ENCODE assay signal across 11 cellular contexts in the genomic region with DNA sequence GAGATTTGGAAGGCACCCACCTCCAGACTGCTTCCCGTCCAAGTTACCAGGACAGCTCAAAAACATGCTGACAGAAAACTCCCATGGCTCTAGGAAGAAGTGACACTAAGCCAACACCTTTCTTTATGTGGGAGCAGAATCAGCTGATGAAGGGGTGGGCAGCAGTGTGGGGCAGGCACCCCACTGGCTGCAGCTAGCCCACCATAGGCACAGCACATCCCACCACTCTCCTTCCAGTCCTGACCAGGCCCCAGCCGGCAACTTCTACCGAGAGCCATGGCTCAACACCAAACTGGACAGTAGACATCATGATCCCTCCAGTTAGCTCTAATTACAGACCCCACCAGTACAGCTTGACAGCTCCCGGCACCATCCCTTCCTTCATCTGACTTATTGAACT. TPM values are rescaled to one million over a fixed set of nuclear protein-coding genes. Genes with fewer than 3 reads are reported as not detected.
DNase-seq lines count a peak whose midpoint lies in the region; ATAC-seq and TF ChIP-seq lines count a peak whose summit lies in the region.
"Had no signal": no experiment of that assay in that cellular context is flagged by ENCODE, and none has a peak within 500 bp of the region (broad histone marks: within the 10 kb centered on the region; RNA-seq: fewer than 3 reads in every experiment).

No MANE protein-coding gene starts in this region.

- no peaks in the 10 kb centered on the region for H3K27me3 ChIP-seq in heart right ventricle
- H3K27me3 ChIP-seq: Peyer's patch had no signal

- in situ Hi-C loops in GM13977 (cut with MboI; ENCODE audit: low pct_unique_long_range_greater_than_20kb, low sequenced_read_pairs, unreplicated experiment) = no loop called here

- no peak overlapping the region for H3K4me3 ChIP-seq in heart right ventricle
- H3K4me3 ChIP-seq: Peyer's patch had no signal

- DNase-seq in activated CD4-positive, alpha-beta T cell treated with anti-CD3 and anti-CD28 coated beads, Interleukin-2, amount 10 ng/mL, durations not matched to agents 24 days and 14 days = peak; percentile 48
- no peak for DNase-seq in activated CD4-positive, alpha-beta T cell treated with anti-CD3 and anti-CD28 coated beads for 48 hours
- DNase-seq in activated CD8-positive, alpha-beta T cell treated with anti-CD3 and anti-CD28 coated beads, Interleukin-2, amount 10 ng/mL, durations not matched to agents 7 days and 5 days = peak; percentile 11
- DNase-seq in heart right ventricle (no peak), GM13977 (ENCODE audit: low spot score) (no peak)
- peak in 1 of 2 donors; percentile 45 for DNase-seq in stimulated activated effector memory CD8-positive, alpha-beta T cell treated with anti-CD3 and anti-CD28 coated beads, Interleukin-12 subunit alpha, Interleukin-12 subunit beta, amount 100 ng/mL, for 72 hours (ENCODE audit: low spot score in 2 of 2)
- DNase-seq: activated naive CD4-positive, alpha-beta T cell; effector memory CD4-positive, alpha-beta T cell; Peyer's patch had no signal

- peaks cover 70% of the 10 kb centered on the region for H3K36me3 Mint-ChIP-seq in activated CD4-positive, alpha-beta T cell treated with anti-CD3 and anti-CD28 coated beads, Interleukin-2, amount 10 ng/mL, durations not matched to agents 24 days and 14 days (ENCODE audit: low read depth)
- H3K36me3 Mint-ChIP-seq in activated CD8-positive, alpha-beta T cell treated with anti-CD3 and anti-CD28 coated beads, Interleukin-2, amount 10 ng/mL, durations not matched to agents 7 days and 5 days (ENCODE audit: low read depth) = peaks cover 73% of the 10 kb centered on the region
- peaks cover 86% of the 10 kb centered on the region for H3K36me3 Mint-ChIP-seq in stimulated activated effector memory CD8-positive, alpha-beta T cell treated with anti-CD3 and anti-CD28 coated beads, Interleukin-12 subunit alpha, Interleukin-12 subunit beta, amount 100 ng/mL, for 72 hours

- no peaks in the 10 kb centered on the region for H3K9me3 Mint-ChIP-seq in activated CD4-positive, alpha-beta T cell treated with anti-CD3 and anti-CD28 coated beads, Interleukin-2, amount 10 ng/mL, durations not matched to agents 24 days and 14 days
- H3K9me3 Mint-ChIP-seq in activated CD8-positive, alpha-beta T cell treated with anti-CD3 and anti-CD28 coated beads, Interleukin-2, amount 10 ng/mL, durations not matched to agents 7 days and 5 days (ENCODE audit: insufficient read depth) = no peaks in the 10 kb centered on the region
- H3K9me3 Mint-ChIP-seq in stimulated activated effector memory CD8-positive, alpha-beta T cell treated with anti-CD3 and anti-CD28 coated beads, Interleukin-12 subunit alpha, Interleukin-12 subunit beta, amount 100 ng/mL, for 72 hours = no peaks in the 10 kb centered on the region

- peaks cover 23 to 86% (median 70%) of the 10 kb centered on the region in 9 donors for H3K4me1 ChIP-seq in heart right ventricle

- CTCF ChIA-PET in activated CD8-positive, alpha-beta T cell treated with anti-CD3 and anti-CD28 coated beads, Interleukin-2, amount 10 ng/mL, durations not matched to agents 7 days and 5 days (lab: Charles Lee) = interaction anchor here (1.0 to 28.2 kb wide), 13 partner anchors 8 to 362 kb away, joined by 3 to 1088 read pairs (median 7); partner anchors contain the start of gene SH2B3

- H3K9me3 ChIP-seq in heart right ventricle = no peaks in the 10 kb centered on the region
- H3K9me3 ChIP-seq: Peyer's patch had no signal

- H3K27ac ChIP-seq in heart right ventricle = peak overlapping the region in 9 of 10 donors; percentile 28 to 93 (median 79)

- intact Hi-C loops in activated CD4-positive, alpha-beta T cell treated with anti-CD3 and anti-CD28 coated beads, Interleukin-2, amount 10 ng/mL, durations not matched to agents 24 days and 14 days (cut with micrococcal nuclease) = loop anchor here (1.0 to 2.0 kb wide), 3 partner anchors 47 to 78 kb away; no protein-coding TSS in a partner anchor
- intact Hi-C loops in heart right ventricle (cut with DNase I) = loop anchor here in 8 of 10 donors (1.0 to 10.0 kb wide), 7 partner anchors 46 to 118 kb away; partner anchors contain the start of gene SH2B3 (in 4 of the 8)

- H3K4me1 Mint-ChIP-seq in activated CD4-positive, alpha-beta T cell treated with anti-CD3 and anti-CD28 coated beads, Interleukin-2, amount 10 ng/mL, durations not matched to agents 24 days and 14 days = peaks cover 51% of the 10 kb centered on the region
- H3K4me1 Mint-ChIP-seq in activated CD8-positive, alpha-beta T cell treated with anti-CD3 and anti-CD28 coated beads, Interleukin-2, amount 10 ng/mL, durations not matched to agents 7 days and 5 days (ENCODE audit: low read depth) = peaks cover 63% of the 10 kb centered on the region
- peaks cover 64% of the 10 kb centered on the region for H3K4me1 Mint-ChIP-seq in stimulated activated effector memory CD8-positive, alpha-beta T cell treated with anti-CD3 and anti-CD28 coated beads, Interleukin-12 subunit alpha, Interleukin-12 subunit beta, amount 100 ng/mL, for 72 hours

- H3K27me3 Mint-ChIP-seq in activated CD4-positive, alpha-beta T cell treated with anti-CD3 and anti-CD28 coated beads, Interleukin-2, amount 10 ng/mL, durations not matched to agents 24 days and 14 days = no peaks in the 10 kb centered on the region
- H3K27me3 Mint-ChIP-seq in activated CD8-positive, alpha-beta T cell treated with anti-CD3 and anti-CD28 coated beads, Interleukin-2, amount 10 ng/mL, durations not matched to agents 7 days and 5 days (ENCODE audit: low read depth) = no peaks in the 10 kb centered on the region

- peak overlapping the region; percentile 18 for H3K4me3 Mint-ChIP-seq in activated CD4-positive, alpha-beta T cell treated with anti-CD3 and anti-CD28 coated beads, Interleukin-2, amount 10 ng/mL, durations not matched to agents 24 days and 14 days
- H3K4me3 Mint-ChIP-seq in activated CD8-positive, alpha-beta T cell treated with anti-CD3 and anti-CD28 coated beads, Interleukin-2, amount 10 ng/mL, durations not matched to agents 7 days and 5 days = no peak overlapping the region
- H3K4me3 Mint-ChIP-seq in stimulated activated effector memory CD8-positive, alpha-beta T cell treated with anti-CD3 and anti-CD28 coated beads, Interleukin-12 subunit alpha, Interleukin-12 subunit beta, amount 100 ng/mL, for 72 hours = no peak overlapping the region

- no peak for TF ChIP-seq CTCF in heart right ventricle (IDR thresholded peaks at IDR 0.05)
- no peak for TF ChIP-seq CTCF in GM13977 (IDR thresholded peaks at IDR 0.05; ENCODE audit: extremely low read depth, insufficient read depth, missing control alignments)

- H3K36me3 ChIP-seq in heart right ventricle = peaks cover 0 to 99% (median 35%) of the 10 kb centered on the region in 9 donors

- POLR2A ChIA-PET in activated CD8-positive, alpha-beta T cell treated with anti-CD3 and anti-CD28 coated beads, Interleukin-2, amount 10 ng/mL, durations not matched to agents 7 days and 5 days (lab: Charles Lee) = interaction anchor here (0.9 to 1.3 kb wide), 3 partner anchors 11 to 52 kb away, joined by 3 to 5 read pairs (median 4); no protein-coding TSS in a partner anchor

- ATAC-seq in activated CD8-positive, alpha-beta T cell treated with anti-CD3 and anti-CD28 coated beads, Interleukin-2, amount 10 ng/mL, durations not matched to agents 7 days and 5 days = no peak
- peak in 4 of 8 donors; percentile 2 to 18 (median 6) for ATAC-seq in heart right ventricle
- no peak for ATAC-seq in stimulated activated effector memory CD8-positive, alpha-beta T cell treated with anti-CD3 and anti-CD28 coated beads, Interleukin-12 subunit alpha, Interleukin-12 subunit beta, amount 100 ng/mL, for 72 hours
- no peak for ATAC-seq in GM18511 (IDR thresholded peaks at IDR 0.05; ENCODE audit: unreplicated experiment)
- ATAC-seq in HG03039 (IDR thresholded peaks at IDR 0.05; ENCODE audit: unreplicated experiment) = no peak

- 59 to 60% methylated on average over 4 of the region's 4 CpGs for WGBS in heart right ventricle, 2 donors

- H3K27ac Mint-ChIP-seq in activated CD4-positive, alpha-beta T cell treated with anti-CD3 and anti-CD28 coated beads, Interleukin-2, amount 10 ng/mL, durations not matched to agents 24 days and 14 days = peak overlapping the region; percentile 66
- H3K27ac Mint-ChIP-seq in activated CD8-positive, alpha-beta T cell treated with anti-CD3 and anti-CD28 coated beads, Interleukin-2, amount 10 ng/mL, durations not matched to agents 7 days and 5 days = peak overlapping the region; percentile 68
- H3K27ac Mint-ChIP-seq in stimulated activated effector memory CD8-positive, alpha-beta T cell treated with anti-CD3 and anti-CD28 coated beads, Interleukin-12 subunit alpha, Interleukin-12 subunit beta, amount 100 ng/mL, for 72 hours = peak overlapping the region; percentile 48

RNA-seq across cellular contexts. Expression of gene SH2B3, which starts 45.0 kb away (rescaled TPM):
- total RNA-seq in activated CD4-positive, alpha-beta T cell treated with anti-CD3 and anti-CD28 coated beads, Interleukin-2, amount 10 ng/mL, durations not matched to agents 24 days and 14 days = 43.4 and 44.1 TPM in 2 replicates
- total RNA-seq in activated CD8-positive, alpha-beta T cell treated with anti-CD3 and anti-CD28 coated beads, Interleukin-2, amount 10 ng/mL, durations not matched to agents 7 days and 5 days = 10 to 100 TPM; 49.9 to 50.9 TPM
- 10 to 100 TPM; 29.8 to 61.4 (median 39.0) TPM for total RNA-seq in heart right ventricle
- 10 to 100 TPM in 1 of 2 donors, 1 to 10 TPM in 1; 9.9 to 11.5 TPM for polyA plus RNA-seq in heart right ventricle

Comparison
In these comparisons a context has a peak if more than half of its experiments do, and no peak if none do; other contexts are left out.
1. DNase-seq: peak in activated CD4-positive, alpha-beta T cell treated with anti-CD3 and anti-CD28 coated beads, Interleukin-2, amount 10 ng/mL, durations not matched to agents 24 days and 14 days (single experiment) and activated CD8-positive, alpha-beta T cell treated with anti-CD3 and anti-CD28 coated beads, Interleukin-2, amount 10 ng/mL, durations not matched to agents 7 days and 5 days (single experiment); none in activated CD4-positive, alpha-beta T cell treated with anti-CD3 and anti-CD28 coated beads for 48 hours (single experiment), heart right ventricle (0 of 2) and GM13977 (single experiment).
2. Peak in every context shown above with its lines, with median percentiles within 50 percentile points of each other: H3K27ac Mint-ChIP-seq.